In the genomic region with DNA sequence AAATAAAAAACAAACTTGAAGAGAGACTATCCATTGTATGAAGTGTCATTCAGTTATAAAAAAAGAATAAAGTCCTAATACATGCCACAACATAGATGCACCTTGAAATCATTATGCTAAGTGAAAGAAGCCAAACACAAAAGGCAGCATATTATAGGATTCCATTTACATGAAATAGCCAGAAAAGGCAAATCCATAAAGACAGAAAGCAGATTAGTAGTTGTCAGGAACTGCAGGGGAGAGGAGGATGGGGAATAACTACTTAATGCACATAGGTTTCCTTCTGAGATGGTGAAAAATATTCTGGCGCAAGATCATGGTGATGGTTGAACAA, we compare ENCODE assay signal across 9 cellular contexts. TPM values are rescaled to one million over a fixed set of nuclear protein-coding genes. Genes with fewer than 3 reads are reported as not detected.
DNase-seq lines count a peak whose midpoint lies in the region; ATAC-seq and TF ChIP-seq lines count a peak whose summit lies in the region.
"Had no signal": no experiment of that assay in that cellular context is flagged by ENCODE, and none has a peak within 500 bp of the region (broad histone marks: within the 10 kb centered on the region; RNA-seq: fewer than 3 reads in every experiment).

No MANE protein-coding gene starts in this region.

- no peaks in the 10 kb centered on the region for H3K27me3 ChIP-seq in BLaER1 treated with 17β-estradiol and CSF1 and Interleukin-3, amounts not matched to agents 10 nM and 100 nM

- no peak for TF ChIP-seq CTCF in fibroblast of the aortic adventitia (IDR thresholded peaks at IDR 0.05; ENCODE audit: insufficient read depth, low read length)

- no peaks in the 10 kb centered on the region for H3K36me3 ChIP-seq in BLaER1 treated with 17β-estradiol and CSF1 and Interleukin-3, amounts not matched to agents 10 nM and 100 nM

- ATAC-seq in GM21367 (IDR thresholded peaks at IDR 0.05; ENCODE audit: unreplicated experiment), result peak; percentile 20
- peak; percentile 12 for ATAC-seq in HG03521 (IDR thresholded peaks at IDR 0.05; ENCODE audit: unreplicated experiment)

- no peak overlapping the region for H3K27ac ChIP-seq in BLaER1 treated with 17β-estradiol and CSF1 and Interleukin-3, amounts not matched to agents 10 nM and 100 nM

- no peaks in the 10 kb centered on the region for H3K9me3 ChIP-seq in BLaER1 treated with 17β-estradiol and CSF1 and Interleukin-3, amounts not matched to agents 10 nM and 100 nM (replicated peaks in 1 of 11)

- peak overlapping the region in 3 of 10 experiments; percentile 22 to 40 (median 33); a peak in 5 of 20 replicates for H3K4me3 ChIP-seq in BLaER1 treated with 17β-estradiol and CSF1 and Interleukin-3, amounts not matched to agents 10 nM and 100 nM
- peak overlapping the region; percentile 51 for H3K4me3 ChIP-seq in fibroblast of the aortic adventitia (ENCODE audit: low read depth, low read length)

- H3K9ac ChIP-seq in BLaER1 treated with 17β-estradiol and CSF1 and Interleukin-3, amounts not matched to agents 10 nM and 100 nM, result peak overlapping the region in 2 of 11 experiments; percentile 4 to 42; a peak in 4 of 22 replicates

- peaks cover 0 to 13% (median 8%) of the 10 kb centered on the region in 10 experiments; a peak in 12 of 20 replicates for H3K4me1 ChIP-seq in BLaER1 treated with 17β-estradiol and CSF1 and Interleukin-3, amounts not matched to agents 10 nM and 100 nM

- H3K4me2 ChIP-seq in BLaER1 treated with 17β-estradiol and CSF1 and Interleukin-3, amounts not matched to agents 10 nM and 100 nM, result peak overlapping the region; percentile 56 to 71 (median 66); a peak in 19 of 22 replicates

- DNase-seq in fibroblast of the aortic adventitia (ENCODE audit: low read depth) (no peak), SK-N-DZ (ENCODE audit: low spot score) (no peak), inferior parietal cortex (ENCODE audit: extremely low spot score) (no peak), NOMO-1 treated with DMSO at 0.1 percent for 48 hours (lab: John Stamatoyannopoulos, UW; ENCODE audit: unreplicated experiment) (no peak)
- no peak for DNase-seq in stimulated activated CD4-positive, alpha-beta T cell treated with anti-CD3 and anti-CD28 coated beads, Interleukin-2, amount 100 ng/mL, for 24 hours

- H4K20me1 ChIP-seq in BLaER1 treated with 17β-estradiol and CSF1 and Interleukin-3, amounts not matched to agents 10 nM and 100 nM, result no peaks in the 10 kb centered on the region

RNA-seq across cellular contexts. Expression of a gene that starts 6.6 kb away (rescaled TPM):
- total RNA-seq in fibroblast of the aortic adventitia (ENCODE audit: low replicate concordance), result not detected in 2 replicates
- not detected in 2 replicates for polyA plus RNA-seq in SK-N-DZ (2014; cell fraction: cytosol; rRNA removed)
- not detected in 2 replicates for polyA plus RNA-seq in SK-N-DZ (2014; cell fraction: nucleus; rRNA removed)
- polyA plus RNA-seq: esophagus had no signal
